ENCODE assay signal across 10 cellular contexts in the genomic region with DNA sequence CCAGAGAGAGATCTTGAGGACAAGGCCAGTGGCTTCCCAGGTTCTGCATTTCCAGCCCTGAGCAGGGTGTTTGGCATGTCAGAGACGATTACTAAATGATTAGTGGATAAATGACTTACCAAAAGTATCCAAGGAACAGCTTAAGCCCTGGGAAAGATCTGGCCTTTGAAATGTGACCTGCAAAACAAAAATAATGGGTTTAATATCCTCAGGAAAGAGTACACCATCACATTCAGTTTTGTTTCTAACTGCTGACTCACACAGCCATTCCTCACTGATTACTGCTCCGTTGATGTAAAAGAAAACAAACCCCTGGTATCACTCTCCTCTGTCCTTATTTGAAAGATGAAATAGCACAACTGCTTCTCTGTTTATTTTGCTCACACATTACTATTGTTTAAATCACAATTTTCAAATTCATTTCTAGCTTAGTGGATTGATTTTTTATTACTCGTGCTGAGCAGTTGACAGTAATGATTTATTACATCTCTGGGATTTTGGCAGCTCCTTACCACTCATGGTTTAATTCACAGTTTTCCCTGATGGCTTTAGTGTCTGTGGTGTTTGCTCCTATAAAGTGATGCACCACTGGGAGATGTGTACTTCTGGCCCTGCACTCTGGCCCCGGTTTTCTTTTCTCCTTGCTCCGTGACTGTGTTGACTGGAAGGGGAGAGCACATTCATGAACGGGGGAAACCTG.
DNase-seq lines count a peak whose midpoint lies in the region; ATAC-seq and TF ChIP-seq lines count a peak whose summit lies in the region.
"Had no signal": no experiment of that assay in that cellular context is flagged by ENCODE, and none has a peak within 500 bp of the region (broad histone marks: within the 10 kb centered on the region; RNA-seq: fewer than 3 reads in every experiment).

No MANE protein-coding gene starts in this region.

- H3F3A ChIP-seq in PC-3 (ENCODE audit: low read length, unreplicated experiment) = no peaks in the 10 kb centered on the region

- H4K20me1 ChIP-seq in PC-3 (ENCODE audit: low read length) = no peaks in the 10 kb centered on the region

- no peaks in the 10 kb centered on the region for H3K9me3 ChIP-seq in HEK293 (ENCODE audit: control insufficient read depth, insufficient read depth, low read depth, low read length)
- H3K9me3 ChIP-seq in PC-3 (ENCODE audit: low read length) = no peaks in the 10 kb centered on the region
- H3K9me3 ChIP-seq: prostate gland had no signal

- no peaks in the 10 kb centered on the region for H3K9me2 ChIP-seq in PC-3 (replicated peaks; ENCODE audit: low read length)

- H3K4me3 ChIP-seq in HEK293 (ENCODE audit: low read depth, low read length) = no peak overlapping the region
- peak overlapping the region; percentile 4; the same call in 1 of the 2 replicates for H3K4me3 ChIP-seq in PC-3 (ENCODE audit: low read length)
- no peak overlapping the region for H3K4me3 ChIP-seq in skeletal muscle cell (ENCODE audit: low read depth, low read length)
- H3K4me3 ChIP-seq: prostate gland had no signal

- no peak overlapping the region for H3K27ac ChIP-seq in HEK293 (ENCODE audit: extremely low read depth, low read depth, low read length)
- H3K27ac ChIP-seq in PC-3 (ENCODE audit: low read length) = peak overlapping the region; percentile 87
- H3K27ac ChIP-seq: prostate gland had no signal

- H3K9ac ChIP-seq in PC-3 (ENCODE audit: low read length) = peak overlapping the region; percentile 55

- H3K4me3 Mint-ChIP-seq in activated CD4-positive, alpha-beta memory T cell treated with anti-CD3 and anti-CD28 coated beads, Interleukin-2, amount 10 ng/mL, durations not matched to agents 7 days and 5 days = no peak overlapping the region

- BruUV-seq in PC-3 (replicated peaks; lab: Mats Ljungman, UMichigan) = no TSS peak

- H3K4me2 ChIP-seq in PC-3 (ENCODE audit: low read length) = peak overlapping the region; percentile 68

- CTCF ChIA-PET in HEK293 (lab: Yijun Ruan, JAX) (interaction anchor here (0.6 kb wide), 1 partner anchor 19 kb away, joined by 3 read pairs; no protein-coding TSS in a partner anchor), PC-3 (lab: Charles Lee) (interaction anchor here (0.5 kb wide), 2 partner anchors 52 to 260 kb away, joined by 3 to 4 read pairs; no protein-coding TSS in a partner anchor)
- CTCF ChIA-PET in activated CD4-positive, alpha-beta memory T cell treated with anti-CD3 and anti-CD28 coated beads, Interleukin-2, amount 10 ng/mL, durations not matched to agents 7 days and 5 days (lab: Charles Lee) = no interaction called here

- no peaks in the 10 kb centered on the region for H3K9me3 Mint-ChIP-seq in activated CD4-positive, alpha-beta memory T cell treated with anti-CD3 and anti-CD28 coated beads, Interleukin-2, amount 10 ng/mL, durations not matched to agents 7 days and 5 days

- ATAC-seq in PC-3 (peak; percentile 95), HG03565 (IDR thresholded peaks at IDR 0.05; ENCODE audit: unreplicated experiment) (no peak)
- ATAC-seq in stimulated activated naive CD8-positive, alpha-beta T cell treated with anti-CD3 and anti-CD28 coated beads, Interleukin-15, Interleukin-2, amounts not matched to agents 100 U/mL and 50 U/mL, for 24 hours = no peak

- H3K36me3 Mint-ChIP-seq in activated CD4-positive, alpha-beta memory T cell treated with anti-CD3 and anti-CD28 coated beads, Interleukin-2, amount 10 ng/mL, durations not matched to agents 7 days and 5 days (ENCODE audit: low read depth) = no peaks in the 10 kb centered on the region

- no peaks in the 10 kb centered on the region for H3K27me3 Mint-ChIP-seq in activated CD4-positive, alpha-beta memory T cell treated with anti-CD3 and anti-CD28 coated beads, Interleukin-2, amount 10 ng/mL, durations not matched to agents 7 days and 5 days

- intact Hi-C loops in PC-3 (cut with micrococcal nuclease) = no loop called here

- no peaks in the 10 kb centered on the region for H3K36me3 ChIP-seq in HEK293 (ENCODE audit: control insufficient read depth in 2 of 2, insufficient read depth in 1 of 2, low read length in 2 of 2)
- H3K36me3 ChIP-seq in PC-3 (ENCODE audit: low read depth, low read length) = no peaks in the 10 kb centered on the region
- H3K36me3 ChIP-seq: prostate gland had no signal

- POLR2A ChIA-PET in HEK293 (lab: Yijun Ruan, JAX) (no interaction called here), PC-3 (lab: Charles Lee; ENCODE audit: unreplicated experiment) (interaction anchor here (0.5 kb wide), 1 partner anchor 61 kb away, joined by 3 read pairs; no protein-coding TSS in a partner anchor)
- POLR2A ChIA-PET in activated CD4-positive, alpha-beta memory T cell treated with anti-CD3 and anti-CD28 coated beads, Interleukin-2, amount 10 ng/mL, durations not matched to agents 7 days and 5 days (lab: Charles Lee) = no interaction called here

- DNase-seq in PC-3 (peak; percentile 73), fibroblast of peridontal ligament (ENCODE audit: extremely low read depth) (peak; percentile 82), skeletal muscle cell (ENCODE audit: low read depth) (peak; percentile 81), cerebellar cortex (ENCODE audit: low spot score) (no peak)
- no peak for DNase-seq in activated CD4-positive, alpha-beta memory T cell treated with anti-CD3 and anti-CD28 coated beads, Interleukin-2, amount 10 ng/mL, durations not matched to agents 7 days and 5 days
- no peak for DNase-seq in stimulated activated naive CD8-positive, alpha-beta T cell treated with anti-CD3 and anti-CD28 coated beads, Interleukin-15, Interleukin-2, amounts not matched to agents 100 U/mL and 50 U/mL, for 24 hours
- DNase-seq: activated CD4-positive, alpha-beta T cell treated with anti-CD3 and anti-CD28 coated beads for 1 hour had no signal

- no peaks in the 10 kb centered on the region for H3K4me1 Mint-ChIP-seq in activated CD4-positive, alpha-beta memory T cell treated with anti-CD3 and anti-CD28 coated beads, Interleukin-2, amount 10 ng/mL, durations not matched to agents 7 days and 5 days

- H3K79me2 ChIP-seq in PC-3 (ENCODE audit: low read length) = no peaks in the 10 kb centered on the region

- TF ChIP-seq CTCF in HEK293 (tag by site-specific recombination; IDR thresholded peaks at IDR 0.05) = no peak
- no peak for TF ChIP-seq CTCF in PC-3 (conservative IDR thresholded peaks at IDR 0.05; ENCODE audit: low read depth, low read length)

- H3K27ac Mint-ChIP-seq in activated CD4-positive, alpha-beta memory T cell treated with anti-CD3 and anti-CD28 coated beads, Interleukin-2, amount 10 ng/mL, durations not matched to agents 7 days and 5 days = no peak overlapping the region

- peak overlapping the region; percentile 75 for H2AFZ ChIP-seq in PC-3 (ENCODE audit: low read length)

- H3K27me3 ChIP-seq in PC-3 (ENCODE audit: low read length) = no peaks in the 10 kb centered on the region

- H3K4me1 ChIP-seq in HEK293 (ENCODE audit: control insufficient read depth, insufficient read depth, low read length) = no peaks in the 10 kb centered on the region
- H3K4me1 ChIP-seq in PC-3 (ENCODE audit: insufficient read depth, low read length) = peaks cover 26% of the 10 kb centered on the region
- H3K4me1 ChIP-seq: prostate gland had no signal

TF ChIP-seq in HEK293, 187 proteins besides CTCF, POLR2A, EP300 and RAD21:
- TF ChIP-seq TCF7L2 (IDR thresholded peaks at IDR 0.05; ENCODE audit: borderline replicate concordance, low read depth, low read length) (peak; percentile 98), SETDB1 (IDR thresholded peaks at IDR 0.05; ENCODE audit: insufficient read length, low read length) (peak; percentile 67), ZNF658 (tag by site-specific recombination; IDR thresholded peaks at IDR 0.05) (no peak)

Comparison
In these comparisons a context has a peak if more than half of its experiments do, and no peak if none do; other contexts are left out.
1. DNase-seq: peak in PC-3 (single experiment), fibroblast of peridontal ligament (single experiment) and skeletal muscle cell (single experiment); none in activated CD4-positive, alpha-beta memory T cell treated with anti-CD3 and anti-CD28 coated beads, Interleukin-2, amount 10 ng/mL, durations not matched to agents 7 days and 5 days (single experiment), cerebellar cortex (single experiment) and stimulated activated naive CD8-positive, alpha-beta T cell treated with anti-CD3 and anti-CD28 coated beads, Interleukin-15, Interleukin-2, amounts not matched to agents 100 U/mL and 50 U/mL, for 24 hours (single experiment).